In the genomic region with DNA sequence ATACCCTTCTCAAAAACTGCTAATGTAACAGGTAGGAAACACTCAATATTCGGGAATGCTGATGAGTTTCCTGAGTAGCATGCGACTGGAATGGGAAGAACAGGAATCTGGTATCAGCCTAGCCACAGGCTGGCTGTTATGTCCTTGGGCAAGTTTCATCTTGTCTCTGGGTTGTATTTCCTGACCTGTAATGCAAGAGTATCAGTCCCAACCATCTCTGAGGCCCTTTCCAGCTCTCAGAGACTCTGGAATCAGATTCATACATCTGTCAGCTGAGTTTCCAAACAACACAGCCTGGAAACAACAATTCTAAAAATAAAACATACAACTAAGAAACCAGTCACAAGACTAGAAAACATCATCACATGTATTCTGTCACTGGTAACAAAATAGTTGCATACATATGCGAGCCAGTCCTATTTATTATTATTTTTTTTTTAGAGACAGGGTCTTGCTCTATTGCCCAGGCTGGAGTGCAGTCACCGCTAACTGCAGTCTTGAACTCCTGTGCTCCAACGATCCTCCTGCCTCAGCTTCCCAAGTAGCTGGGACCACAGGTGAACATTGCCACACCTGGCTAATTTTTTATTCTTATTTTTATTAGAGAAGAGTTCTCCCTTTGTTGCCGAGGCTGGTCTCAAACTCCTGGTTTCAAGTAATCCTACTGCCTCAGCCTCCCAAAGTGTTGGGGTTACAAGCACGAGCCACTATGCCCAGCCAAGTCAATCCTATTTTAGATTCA, we compare ENCODE assay signal across 24 cellular contexts. TPM values are rescaled to one million over a fixed set of nuclear protein-coding genes. Genes with fewer than 3 reads are reported as not detected.
DNase-seq lines count a peak whose midpoint lies in the region; ATAC-seq and TF ChIP-seq lines count a peak whose summit lies in the region.
"Had no signal": no experiment of that assay in that cellular context is flagged by ENCODE, and none has a peak within 500 bp of the region (broad histone marks: within the 10 kb centered on the region; RNA-seq: fewer than 3 reads in every experiment).

No MANE protein-coding gene starts in this region.

- H3K27me3 ChIP-seq in Panc1 (ENCODE audit: control insufficient read depth, insufficient read depth, low read length), result no peaks in the 10 kb centered on the region
- H3K27me3 ChIP-seq in osteoblast (ENCODE audit: insufficient read depth, low read length), result no peaks in the 10 kb centered on the region

- no peak overlapping the region for H3K4me2 ChIP-seq in osteoblast (ENCODE audit: insufficient read depth, low read length)

- no peaks in the 10 kb centered on the region for H3K36me3 Mint-ChIP-seq in HFFc6 (ENCODE audit: low read depth)
- H3K36me3 Mint-ChIP-seq: CD8-positive, alpha-beta memory T cell; stimulated activated naive B cell treated with anti-CD40 and anti-IgM and Interleukin-4, amounts not matched to agents 10 μg/mL and 1 μg/mL and 100 μg/mL, for 72 hours had no signal

- H3K27me3 Mint-ChIP-seq in HFFc6 (ENCODE audit: insufficient read depth), result no peaks in the 10 kb centered on the region

- H3K4me3 ChIP-seq in Panc1 (ENCODE audit: low read depth in 2 of 2, low read length in 2 of 2) (no peak overlapping the region), epithelial cell of esophagus (ENCODE audit: low read length) (no peak overlapping the region), osteoblast (ENCODE audit: insufficient read depth, low read length) (no peak overlapping the region)
- H3K4me3 ChIP-seq: dorsolateral prefrontal cortex, prostate gland had no signal

- no peaks in the 10 kb centered on the region for H3K9me3 ChIP-seq in Panc1 (ENCODE audit: control insufficient read depth, insufficient read depth, low read depth, low read length)
- H3K9me3 ChIP-seq in osteoblast (ENCODE audit: low read depth, low read length), result no peaks in the 10 kb centered on the region
- H3K9me3 ChIP-seq: prostate gland had no signal

- CTCF ChIA-PET in Panc1 (lab: Charles Lee), result no interaction called here

- no TSS peak for BruUV-seq in Panc1 (replicated peaks; lab: Mats Ljungman, UMichigan)

- H3K4me1 ChIP-seq in Panc1 (ENCODE audit: control insufficient read depth, insufficient read depth, low read length) (peaks cover 40% of the 10 kb centered on the region), osteoblast (ENCODE audit: insufficient read depth, low read length) (peaks cover 6% of the 10 kb centered on the region)
- H3K4me1 ChIP-seq: prostate gland had no signal

- H3K4me3 Mint-ChIP-seq in HFFc6, result no peak overlapping the region
- H3K4me3 Mint-ChIP-seq: activated naive CD4-positive, alpha-beta T cell treated with anti-CD3 and anti-CD28 coated beads, Interleukin-2, amount 10 ng/mL, durations not matched to agents 7 days and 5 days; CD8-positive, alpha-beta memory T cell; central memory CD8-positive, alpha-beta T cell; stimulated activated naive B cell treated with anti-CD40 and anti-IgM and Interleukin-4, amounts not matched to agents 10 μg/mL and 1 μg/mL and 100 μg/mL, for 72 hours had no signal

- peaks cover 75% of the 10 kb centered on the region for H3K4me1 Mint-ChIP-seq in HFFc6 (ENCODE audit: low read depth)

- no peak for TF ChIP-seq CTCF in HFFc6 (IDR thresholded peaks at IDR 0.05)
- TF ChIP-seq CTCF in Panc1 (IDR thresholded peaks at IDR 0.05), result no peak
- no peak for TF ChIP-seq CTCF in epithelial cell of esophagus (IDR thresholded peaks at IDR 0.05; ENCODE audit: insufficient read depth, low read depth, low read length, missing control alignments)
- TF ChIP-seq CTCF in osteoblast (IDR thresholded peaks at IDR 0.05; ENCODE audit: extremely low read depth, low read depth, low read length), result no peak

- intact Hi-C loops in Panc1 (cut with micrococcal nuclease; ENCODE audit: unreplicated experiment), result no loop called here

- no peak for ATAC-seq in Panc1
- ATAC-seq in GM19351 (IDR thresholded peaks at IDR 0.05; ENCODE audit: unreplicated experiment), result no peak
- ATAC-seq: activated T-cell treated with anti-CD3 and anti-CD28 coated beads, Interleukin-2, amount 50 U/mL, for 72 hours; left lobe of liver; SK-N-SH treated with all-trans-retinoic acid at 6 μM for 48 hours; stimulated activated naive B cell treated with anti-CD40 and anti-IgM and Interleukin-4, amounts not matched to agents 10 μg/mL and 1 μg/mL and 100 μg/mL, for 72 hours had no signal

- H3K27ac Mint-ChIP-seq in HFFc6, result peak overlapping the region; percentile 85
- H3K27ac Mint-ChIP-seq: activated naive CD4-positive, alpha-beta T cell treated with anti-CD3 and anti-CD28 coated beads, Interleukin-2, amount 10 ng/mL, durations not matched to agents 7 days and 5 days; activated T-cell treated with anti-CD3 and anti-CD28 coated beads, Interleukin-2, amount 50 U/mL, for 72 hours; CD8-positive, alpha-beta memory T cell; stimulated activated naive B cell treated with anti-CD40 and anti-IgM and Interleukin-4, amounts not matched to agents 10 μg/mL and 1 μg/mL and 100 μg/mL, for 72 hours had no signal

- POLR2A ChIA-PET in Panc1 (lab: Charles Lee), result no interaction called here

- H3K36me3 ChIP-seq in Panc1 (ENCODE audit: control insufficient read depth, insufficient read depth, low read length) (no peaks in the 10 kb centered on the region), osteoblast (ENCODE audit: insufficient read depth, low read length) (no peaks in the 10 kb centered on the region)
- H3K36me3 ChIP-seq: prostate gland had no signal

- DNase-seq in HFFc6 (peak; percentile 60), Panc1 (ENCODE audit: low read depth, low spot score) (no peak), epithelial cell of esophagus (ENCODE audit: low read depth) (peak; percentile 99), osteoblast (ENCODE audit: insufficient read length, low spot score, missing footprints) (no peak), retina (no peak)
- DNase-seq in effector CD8-positive, alpha-beta T cell (lab: John Stamatoyannopoulos, UW), result no peak
- DNase-seq: activated CD4-positive, CD25-positive, alpha-beta regulatory T cell treated with anti-CD3 and anti-CD28 coated beads, Interleukin-2, amount 50 U/mL, for 72 hours; activated naive CD4-positive, alpha-beta T cell treated with anti-CD3 and anti-CD28 coated beads, Interleukin-2, amount 10 ng/mL, durations not matched to agents 7 days and 5 days; activated T-cell treated with anti-CD3 and anti-CD28 coated beads, Interleukin-2, amount 50 U/mL, for 72 hours; anterior cingulate cortex; CD8-positive, alpha-beta memory T cell; dorsolateral prefrontal cortex; NCI-H1694; NCI-H2227 treated with DMSO at 0.1 percent for 48 hours; stimulated activated CD4-positive, alpha-beta T cell treated with anti-CD3 and anti-CD28 coated beads, Interleukin-2, amount 100 ng/mL, for 24 hours; stimulated activated naive B cell treated with anti-CD40 and anti-IgM and Interleukin-4, amounts not matched to agents 10 μg/mL and 1 μg/mL and 100 μg/mL, for 72 hours had no signal

- peak overlapping the region; percentile 53 for H2AFZ ChIP-seq in osteoblast (ENCODE audit: low read length)

- H3K9me3 Mint-ChIP-seq in HFFc6, result no peaks in the 10 kb centered on the region
- H3K9me3 Mint-ChIP-seq: activated naive CD4-positive, alpha-beta T cell treated with anti-CD3 and anti-CD28 coated beads, Interleukin-2, amount 10 ng/mL, durations not matched to agents 7 days and 5 days; activated T-cell treated with anti-CD3 and anti-CD28 coated beads, Interleukin-2, amount 50 U/mL, for 72 hours; CD8-positive, alpha-beta memory T cell; central memory CD8-positive, alpha-beta T cell; stimulated activated naive B cell treated with anti-CD40 and anti-IgM and Interleukin-4, amounts not matched to agents 10 μg/mL and 1 μg/mL and 100 μg/mL, for 72 hours had no signal

- no peaks in the 10 kb centered on the region for H4K20me1 ChIP-seq in osteoblast (ENCODE audit: insufficient read depth, low read length)

- H3K27ac ChIP-seq in Panc1 (ENCODE audit: low read length) (peak overlapping the region; percentile 45; the same call in 1 of the 2 replicates), osteoblast (ENCODE audit: low read depth, low read length) (no peak overlapping the region)
- H3K27ac ChIP-seq: dorsolateral prefrontal cortex, prostate gland had no signal

- in situ Hi-C loops in Panc1 (cut with HindIII; ENCODE audit: low pct_unique_long_range_greater_than_20kb, low sequenced_read_pairs), result no loop called here

- no peaks in the 10 kb centered on the region for H3K79me2 ChIP-seq in osteoblast (ENCODE audit: insufficient read depth, low read length)

RNA-seq across cellular contexts. Expression of a gene that starts 16.7 kb away (rescaled TPM):
- 10 to 100 TPM; 64.1 to 89.0 (median 83.8) TPM for total RNA-seq in HFFc6 (2021; fragmentation: NEBNext Ultra II Directional; extraction: Animal tissue kit (Norgen Biotek cat#: 25700))
- total RNA-seq in Panc1 (2021; ENCODE audit: unreplicated experiment) (83.9 TPM), osteoblast (under 0.01 and 0.36 TPM in 2 replicates)
- polyA plus RNA-seq in Panc1 (2012; ENCODE audit: insufficient read length), result 95.0 TPM
- total RNA-seq: activated CD8-positive, alpha-beta memory T cell treated with anti-CD3 and anti-CD28 coated beads for 36 hours; CD8-positive, alpha-beta memory T cell; mononuclear cell; skeletal muscle tissue had no signal
- polyA plus RNA-seq: CD8-positive, alpha-beta memory T cell had no signal

Comparison
In these comparisons a context has a peak if more than half of its experiments do, and no peak if none do; other contexts are left out.
1. DNase-seq: peak in HFFc6 (single experiment) and epithelial cell of esophagus (single experiment); none in Panc1 (single experiment), osteoblast (single experiment), effector CD8-positive, alpha-beta T cell (single experiment) and retina (single experiment).
2. RNA of a gene that starts 16.7 kb away (total RNA-seq): 64.1 to 89.0 TPM in HFFc6 and 83.9 TPM in Panc1 (single experiment); under 0.01 to 0.36 TPM in osteoblast; every median in the first group is over 10 times any median in the second.